10 cellular contexts compared by ENCODE assay signal in the genomic region with DNA sequence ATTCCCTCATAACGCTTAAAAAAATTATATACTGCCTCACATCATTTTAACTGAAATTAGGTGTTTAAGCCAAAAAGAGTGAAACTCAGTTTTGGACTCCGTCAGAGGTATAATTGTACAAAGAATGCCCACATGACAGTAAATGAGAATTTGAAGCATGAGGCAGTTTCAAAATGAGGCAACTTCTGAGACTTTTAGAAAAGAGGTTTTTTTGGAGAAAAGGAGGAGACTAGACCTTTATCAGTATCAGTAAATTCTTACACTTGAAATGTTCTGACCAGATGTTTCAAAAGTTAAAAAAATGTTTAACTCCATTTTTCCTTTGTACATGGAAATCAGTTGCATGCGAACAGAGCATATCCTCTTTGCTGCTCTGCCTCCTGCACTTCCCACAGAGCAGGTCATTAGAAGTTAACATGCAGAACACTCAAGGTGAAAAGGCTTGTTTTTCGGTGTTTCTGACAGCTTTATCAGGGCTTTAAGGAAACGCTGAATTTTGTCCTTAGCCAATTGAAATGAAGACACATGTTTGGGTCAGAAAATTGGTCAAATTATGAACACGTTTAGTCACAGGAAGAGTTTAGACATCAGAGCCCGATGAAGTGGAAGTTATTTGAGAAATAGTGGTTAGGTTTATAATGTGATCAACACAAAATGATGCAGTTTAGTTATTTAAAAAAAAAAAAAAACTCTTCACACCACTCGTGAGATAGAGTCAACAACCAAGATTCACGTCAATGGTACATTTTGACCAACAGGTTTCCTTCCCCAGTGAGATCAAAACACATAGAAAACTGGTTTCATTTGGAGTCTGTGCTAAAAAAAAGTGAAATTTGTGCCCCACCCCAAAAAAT. TPM values are rescaled to one million over a fixed set of nuclear protein-coding genes. Genes with fewer than 3 reads are reported as not detected.
DNase-seq lines count a peak whose midpoint lies in the region; ATAC-seq, FAIRE-seq and TF ChIP-seq lines count a peak whose summit lies in the region.
"Had no signal": no experiment of that assay in that cellular context is flagged by ENCODE, and none has a peak within 500 bp of the region (broad histone marks: within the 10 kb centered on the region; RNA-seq: fewer than 3 reads in every experiment).

No MANE protein-coding gene starts in this region.

- H3K4me1 ChIP-seq in adipocyte (ENCODE audit: control insufficient read depth, insufficient read depth, low read length) (peaks cover 60% of the 10 kb centered on the region), suprapubic skin (peaks cover 58% of the 10 kb centered on the region), kidney (ENCODE audit: control insufficient read depth in 1 of 2, insufficient read depth in 1 of 2, low read depth in 1 of 2, low read length in 2 of 2) (peaks cover 0 to 4% of the 10 kb centered on the region in 2 donors)

- H3K36me3 Mint-ChIP-seq in activated naive CD4-positive, alpha-beta T cell treated with anti-CD3 and anti-CD28 coated beads, Interleukin-2, amount 50 U/mL, for 24 hours = peaks cover 29% of the 10 kb centered on the region

- H3K27ac ChIP-seq in suprapubic skin (peak overlapping the region; percentile 12), kidney (ENCODE audit: low read depth in 2 of 2, low read length in 2 of 2) (no peak overlapping the region)

- peak overlapping the region; percentile 86 for H3K4me3 Mint-ChIP-seq in activated naive CD4-positive, alpha-beta T cell treated with anti-CD3 and anti-CD28 coated beads, Interleukin-2, amount 50 U/mL, for 24 hours

- TF ChIP-seq CTCF in suprapubic skin (IDR thresholded peaks at IDR 0.05) (no peak), kidney (IDR thresholded peaks at IDR 0.05; ENCODE audit: borderline replicate concordance, extremely low read depth, insufficient read depth) (no peak)

- WGBS in suprapubic skin = 62% methylated on average over 9 of the region's 9 CpGs

- H3K36me3 ChIP-seq in adipocyte (ENCODE audit: control insufficient read depth, insufficient read depth, low read length, severe bottlenecking) = peaks cover 70% of the 10 kb centered on the region
- H3K36me3 ChIP-seq in suprapubic skin = peaks cover 57% of the 10 kb centered on the region
- H3K36me3 ChIP-seq in kidney (ENCODE audit: control insufficient read depth in 1 of 2, insufficient read depth in 2 of 2, low read length in 2 of 2) = peaks cover 12 to 18% of the 10 kb centered on the region in 2 donors

- H3K27ac Mint-ChIP-seq in activated naive CD4-positive, alpha-beta T cell treated with anti-CD3 and anti-CD28 coated beads, Interleukin-2, amount 50 U/mL, for 24 hours = peak overlapping the region; percentile 97

- no peaks in the 10 kb centered on the region for H3K27me3 Mint-ChIP-seq in activated naive CD4-positive, alpha-beta T cell treated with anti-CD3 and anti-CD28 coated beads, Interleukin-2, amount 50 U/mL, for 24 hours

- TF ChIP-seq EP300 in suprapubic skin (IDR thresholded peaks at IDR 0.05) = no peak

- H3K4me1 Mint-ChIP-seq in activated naive CD4-positive, alpha-beta T cell treated with anti-CD3 and anti-CD28 coated beads, Interleukin-2, amount 50 U/mL, for 24 hours = peaks cover 88% of the 10 kb centered on the region

- H3K27me3 ChIP-seq in adipocyte (replicated peaks; ENCODE audit: control insufficient read depth, insufficient read depth, low read length) (no peaks in the 10 kb centered on the region), suprapubic skin (no peaks in the 10 kb centered on the region)
- H3K27me3 ChIP-seq: esophagus squamous epithelium had no signal

- H3K9me3 Mint-ChIP-seq in activated naive CD4-positive, alpha-beta T cell treated with anti-CD3 and anti-CD28 coated beads, Interleukin-2, amount 50 U/mL, for 24 hours = no peaks in the 10 kb centered on the region

- no peak for FAIRE-seq in kidney (lab: Jason Lieb, UNC)
- FAIRE-seq: RCC 7860 had no signal

- peak; percentile 65 for ATAC-seq in HG02938 (IDR thresholded peaks at IDR 0.05; ENCODE audit: unreplicated experiment)

- intact Hi-C loops in kidney (cut with DNase I) = no loop called here

- no peak for DNase-seq in activated naive CD4-positive, alpha-beta T cell treated with Interleukin-2 at 50 U/mL for 16 hours
- DNase-seq in adipocyte (ENCODE audit: low read depth) = no peak
- DNase-seq in suprapubic skin (ENCODE audit: low spot score in 2 of 2) = no peak
- no peak for DNase-seq in stimulated activated CD4-positive, alpha-beta T cell treated with anti-CD3 and anti-CD28 coated beads, Interleukin-12 subunit alpha, Interleukin-12 subunit beta, amount 100 ng/mL, for 4 hours
- no peak for DNase-seq in kidney
- DNase-seq in NCI-H69 (lab: John Stamatoyannopoulos, UW) = no peak
- DNase-seq: esophagus squamous epithelium had no signal

- H3K9ac ChIP-seq in adipocyte (ENCODE audit: low read length) (peak overlapping the region; percentile 47), kidney (ENCODE audit: low read length in 2 of 2) (no peak overlapping the region)

- no peak for TF ChIP-seq POLR2A in suprapubic skin (IDR thresholded peaks at IDR 0.05)

- H3K9me3 ChIP-seq in adipocyte (ENCODE audit: control insufficient read depth, low read length) = no peaks in the 10 kb centered on the region
- no peaks in the 10 kb centered on the region for H3K9me3 ChIP-seq in suprapubic skin
- H3K9me3 ChIP-seq in kidney (ENCODE audit: control insufficient read depth in 1 of 2, low read length in 2 of 2) = no peaks in the 10 kb centered on the region
- H3K9me3 ChIP-seq: esophagus squamous epithelium had no signal

- no peak overlapping the region for H3K4me3 ChIP-seq in adipocyte (ENCODE audit: low read length)
- no peak overlapping the region for H3K4me3 ChIP-seq in suprapubic skin
- no peak overlapping the region for H3K4me3 ChIP-seq in kidney (ENCODE audit: low read length in 2 of 2)
- H3K4me3 ChIP-seq: esophagus squamous epithelium had no signal

RNA-seq across cellular contexts. Expression of a gene that starts 59.5 kb away (rescaled TPM):
- total RNA-seq in suprapubic skin = 100 to 1,000 TPM in 3 of 4 donors, 10 to 100 TPM in 1; 96.5 to 257 (median 181) TPM
- 138 TPM for total RNA-seq in kidney
- 26.6 TPM for polyA plus RNA-seq in kidney (ENCODE audit: insufficient read depth, low read depth, low replicate concordance)
